In the genomic region with DNA sequence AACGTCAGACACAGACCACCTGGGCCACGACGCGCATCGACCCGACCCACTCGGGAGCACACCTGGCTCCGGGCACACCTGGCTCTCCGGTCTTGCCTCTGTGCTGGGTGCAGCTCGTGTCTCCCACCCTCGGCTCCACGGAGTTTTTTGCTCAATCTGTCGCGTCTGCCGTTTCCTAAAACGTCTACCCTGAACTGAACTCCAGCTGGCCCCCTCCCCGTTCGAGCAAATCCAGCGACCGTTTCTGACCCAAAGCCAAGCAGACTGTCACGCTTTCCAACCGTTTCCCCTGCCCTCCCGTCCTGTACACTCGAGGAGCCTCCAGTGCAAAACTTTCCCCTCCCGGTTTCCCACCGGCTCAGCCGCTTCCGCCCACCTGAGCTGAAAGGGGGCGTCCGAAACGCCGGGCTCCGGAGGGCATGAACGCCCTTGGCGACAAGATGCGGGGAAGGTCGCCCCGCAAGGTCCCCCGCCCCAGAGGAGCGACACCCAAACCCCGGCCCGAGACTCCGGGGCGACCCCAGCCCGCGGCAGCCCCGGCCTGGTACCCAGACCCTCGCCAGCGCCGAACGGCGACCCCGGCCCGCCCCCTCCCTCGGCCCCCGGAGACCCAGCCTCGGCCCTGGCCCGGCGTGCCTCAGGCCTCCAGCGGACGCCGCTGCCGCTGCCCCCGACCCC, we compare ENCODE assay signal across 8 cellular contexts. TPM values are rescaled to one million over a fixed set of nuclear protein-coding genes. Genes with fewer than 3 reads are reported as not detected.
DNase-seq lines count a peak whose midpoint lies in the region; ATAC-seq and TF ChIP-seq lines count a peak whose summit lies in the region.

No MANE protein-coding gene starts in this region.

- no peak for ATAC-seq in Right ventricle myocardium inferior
- peak; percentile 5 for ATAC-seq in IMR-90 (ENCODE audit: low read depth)
- peak; percentile 18 to 40 for ATAC-seq in activated T-cell treated with anti-CD3 and anti-CD28 coated beads, Interleukin-2, amount 50 U/mL, for 72 hours (replicated peaks in 1 of 2)

- peak overlapping the region; percentile 76 for H3K23ac ChIP-seq in IMR-90 (ENCODE audit: low read depth, low read length)
- no peak overlapping the region for H3K23ac ChIP-seq in trophoblast cell (ENCODE audit: low read length)

- H2BK120ac ChIP-seq in IMR-90 (ENCODE audit: low read depth, low read length), result peak overlapping the region; percentile 18; the same call in 1 of the 2 replicates
- peak overlapping the region; percentile 46 for H2BK120ac ChIP-seq in trophoblast cell (ENCODE audit: insufficient read depth, low read length, poor library complexity)

- H3K9me1 ChIP-seq in IMR-90 (ENCODE audit: insufficient read depth, low read length), result peaks cover 11% of the 10 kb centered on the region; the same call in 1 of the 2 replicates

- H2BK5ac ChIP-seq in IMR-90 (ENCODE audit: low read depth, low read length, poor library complexity, severe bottlenecking), result peak overlapping the region; percentile 9
- peak overlapping the region; percentile 52 for H2BK5ac ChIP-seq in trophoblast cell (ENCODE audit: low read depth, low read length, poor library complexity)

- no peaks in the 10 kb centered on the region for H3K27me3 ChIP-seq in IMR-90 (ENCODE audit: control insufficient read depth, insufficient read depth, low read length)
- H3K27me3 ChIP-seq in trophoblast cell (ENCODE audit: insufficient read depth, low read length), result no peaks in the 10 kb centered on the region

- DNase-seq in Right ventricle myocardium inferior (ENCODE audit: missing footprints) (peak; percentile 65), cardiac septum (ENCODE audit: low spot score) (no peak), IMR-90 (no peak), glomerular visceral epithelial cell (ENCODE audit: extremely low spot score) (peak; percentile 16), trophoblast cell (no peak), COR-L47 (lab: John Stamatoyannopoulos, UW) (no peak), NCI-H187 treated with DMSO at 0.1 percent for 48 hours (lab: John Stamatoyannopoulos, UW) (no peak)
- peak; percentile 33 to 35 for DNase-seq in activated T-cell treated with anti-CD3 and anti-CD28 coated beads, Interleukin-2, amount 50 U/mL, for 72 hours

- TF ChIP-seq CTCF in IMR-90 (conservative IDR thresholded peaks at IDR 0.05; ENCODE audit: low read depth, low read length), result no peak

- no peaks in the 10 kb centered on the region for H3K9me3 Mint-ChIP-seq in activated T-cell treated with anti-CD3 and anti-CD28 coated beads, Interleukin-2, amount 50 U/mL, for 72 hours

- peaks cover 0 to 4% of the 10 kb centered on the region in 2 donors for H3K36me3 Mint-ChIP-seq in activated T-cell treated with anti-CD3 and anti-CD28 coated beads, Interleukin-2, amount 50 U/mL, for 72 hours (ENCODE audit: insufficient read depth in 2 of 2)

- H3K9ac ChIP-seq in IMR-90 (ENCODE audit: low read depth, low read length) (peak overlapping the region; percentile 75), trophoblast cell (ENCODE audit: low read length) (peak overlapping the region; percentile 7)

- H3K36me3 ChIP-seq in IMR-90 (ENCODE audit: control insufficient read depth, insufficient read depth, low read length), result 0 out of 2 replicates have a peak, but pooled peaks cover 1% of the 10 kb centered on the region
- H3K36me3 ChIP-seq in trophoblast cell (ENCODE audit: control insufficient read depth in 1 of 2, insufficient read depth in 2 of 2, low read length in 2 of 2), result no peaks in the 10 kb centered on the region

- peak overlapping the region; percentile 89 for H2AFZ ChIP-seq in IMR-90 (replicated peaks; ENCODE audit: low read length, poor library complexity)
- peak overlapping the region; percentile 75 for H2AFZ ChIP-seq in trophoblast cell (ENCODE audit: insufficient read depth, low read length, poor library complexity)

- H2BK15ac ChIP-seq in IMR-90 (ENCODE audit: low read depth, low read length), result no peak overlapping the region

- peak overlapping the region; percentile 58 for H2BK12ac ChIP-seq in trophoblast cell (ENCODE audit: low read length)

- peaks cover 33% of the 10 kb centered on the region; the same call in 1 of the 2 replicates for H4K20me1 ChIP-seq in IMR-90 (ENCODE audit: insufficient read depth, low read length)

- peak overlapping the region; percentile 57 for H3K27ac ChIP-seq in IMR-90 (ENCODE audit: insufficient read depth, low read length)
- H3K27ac ChIP-seq in trophoblast cell (ENCODE audit: low read depth, low read length), result no peak overlapping the region

- no peak overlapping the region for H3K18ac ChIP-seq in IMR-90 (ENCODE audit: low read depth, low read length)
- H3K18ac ChIP-seq in trophoblast cell (ENCODE audit: low read length), result peak overlapping the region; percentile 89

- H3K4me1 ChIP-seq in IMR-90 (ENCODE audit: control insufficient read depth, insufficient read depth, low read length) (peaks cover 9% of the 10 kb centered on the region), trophoblast cell (ENCODE audit: control insufficient read depth in 1 of 2, insufficient read depth in 2 of 2, low read length in 2 of 2) (peaks cover 9 to 13% of the 10 kb centered on the region in 2 experiments)

- H4K91ac ChIP-seq in IMR-90 (ENCODE audit: insufficient read depth, low read depth, low read length) (peak overlapping the region; percentile 33; the same call in 1 of the 2 replicates), trophoblast cell (ENCODE audit: low read depth, low read length) (peak overlapping the region; percentile 42)

- peak overlapping the region; percentile 44 for H4K12ac ChIP-seq in trophoblast cell (ENCODE audit: low read depth, low read length)

- CTCF ChIA-PET in IMR-90 (lab: Yijun Ruan, JAX), result interaction anchor here (0.5 to 2.0 kb wide), 2 partner anchors 11 to 112 kb away, joined by 5 to 7 read pairs; no protein-coding TSS in a partner anchor

- H3K14ac ChIP-seq in IMR-90 (replicated peaks; ENCODE audit: low read depth, low read length) (peak overlapping the region; percentile 48), trophoblast cell (ENCODE audit: low read length) (peak overlapping the region; percentile 79)

- H2BK20ac ChIP-seq in IMR-90 (ENCODE audit: low read depth, low read length), result no peak overlapping the region; the same call in 1 of the 2 replicates

- H3K79me2 ChIP-seq in trophoblast cell (ENCODE audit: control insufficient read depth, insufficient read depth, low read length, poor library complexity), result peaks cover 6% of the 10 kb centered on the region

- peaks cover 65% of the 10 kb centered on the region for H3K27me3 Mint-ChIP-seq in activated T-cell treated with anti-CD3 and anti-CD28 coated beads, Interleukin-2, amount 50 U/mL, for 72 hours (ENCODE audit: low read depth)

- 0% methylated on average over 21 of the region's 64 CpGs; no CpG with 5 or more reads in 1 of the 2 experiments for WGBS in IMR-90 (ENCODE audit: extremely low coverage in 2 of 2, insufficient read length in 1 of 2), 2 experiments
- WGBS in trophoblast cell (ENCODE audit: extremely low coverage, insufficient coverage, insufficient read length), result no CpG with 5 or more reads among the region's 64 CpGs

- no peak overlapping the region for H3K27ac Mint-ChIP-seq in activated T-cell treated with anti-CD3 and anti-CD28 coated beads, Interleukin-2, amount 50 U/mL, for 72 hours

- H3K9me3 ChIP-seq in IMR-90 (ENCODE audit: control insufficient read depth, insufficient read depth, low read length) (no peaks in the 10 kb centered on the region), trophoblast cell (ENCODE audit: insufficient read depth, low read depth, low read length) (no peaks in the 10 kb centered on the region)

- H3K4me2 ChIP-seq in IMR-90 (ENCODE audit: low read depth, low read length) (peak overlapping the region; percentile 91), trophoblast cell (ENCODE audit: low read length) (peak overlapping the region; percentile 97)

- H4K8ac ChIP-seq in IMR-90 (ENCODE audit: low read depth in 2 of 2, low read length in 2 of 2) (peak overlapping the region in 1 of 2 experiments; percentile 23; a peak in 1 of 4 replicates), trophoblast cell (ENCODE audit: low read depth, low read length) (peak overlapping the region; percentile 53)

- peak overlapping the region; percentile 54; the same call in 1 of the 2 replicates for H3K56ac ChIP-seq in IMR-90 (ENCODE audit: extremely low read depth, insufficient read depth, low read length)

- peak overlapping the region; percentile 90 for H2AK9ac ChIP-seq in IMR-90 (replicated peaks; ENCODE audit: low read depth, low read length, poor library complexity)

- peaks cover 30 to 47% of the 10 kb centered on the region in 2 experiments for H3K79me1 ChIP-seq in IMR-90 (ENCODE audit: low read depth in 1 of 2, low read length in 2 of 2)
- peaks cover 9% of the 10 kb centered on the region for H3K79me1 ChIP-seq in trophoblast cell (ENCODE audit: low read length)

- H3K4ac ChIP-seq in IMR-90 (ENCODE audit: low read depth, low read length), result peak overlapping the region; percentile 76
- H3K4ac ChIP-seq in trophoblast cell (ENCODE audit: low read depth, low read length), result peak overlapping the region; percentile 67

- intact Hi-C loops in Right ventricle myocardium inferior (cut with DNase I) (loop anchor here (2.0 to 5.0 kb wide), 3 partner anchors 45 to 105 kb away; no protein-coding TSS in a partner anchor), cardiac septum (cut with DNase I) (loop anchor here (2.0 to 5.0 kb wide), 3 partner anchors 19 to 111 kb away; no protein-coding TSS in a partner anchor), IMR-90 (cut with micrococcal nuclease) (loop anchor here (1.0 to 5.0 kb wide), 3 partner anchors 51 to 112 kb away; no protein-coding TSS in a partner anchor)

- peaks cover 22% of the 10 kb centered on the region for H3K4me1 Mint-ChIP-seq in activated T-cell treated with anti-CD3 and anti-CD28 coated beads, Interleukin-2, amount 50 U/mL, for 72 hours (ENCODE audit: low read depth)

- POLR2A ChIA-PET in IMR-90 (lab: Charles Lee; ENCODE audit: unreplicated experiment), result no interaction called here

- peak overlapping the region; percentile 95 for H3K4me3 ChIP-seq in IMR-90 (ENCODE audit: insufficient read depth, low read depth, low read length)
- H3K4me3 ChIP-seq in trophoblast cell (ENCODE audit: low read depth, low read length), result peak overlapping the region; percentile 85

- peak overlapping the region; percentile 94 to 95 for H3K4me3 Mint-ChIP-seq in activated T-cell treated with anti-CD3 and anti-CD28 coated beads, Interleukin-2, amount 50 U/mL, for 72 hours

- dilution Hi-C loops in IMR-90 (cut with HindIII; ENCODE audit: low sequenced_read_pairs, unreplicated experiment), result no loop called here

- no TSS peak for BruUV-seq in IMR-90 (replicated peaks; lab: Mats Ljungman, UMichigan)

- in situ Hi-C loops in IMR-90 (cut with MboI; ENCODE audit: low sequenced_read_pairs), result no loop called here

- TF ChIP-seq POLR2A in IMR-90 (IDR thresholded peaks at IDR 0.05; ENCODE audit: low read depth, low read length), result no peak

- peak overlapping the region; percentile 0; the same call in 1 of the 2 replicates for H2AK5ac ChIP-seq in IMR-90 (ENCODE audit: low read depth, low read length)
- H2AK5ac ChIP-seq in trophoblast cell (ENCODE audit: low read length), result no peak overlapping the region

- no peak overlapping the region for H4K5ac ChIP-seq in IMR-90 (ENCODE audit: low read depth, low read length)

- no peak for TF ChIP-seq RAD21 in IMR-90 (IDR thresholded peaks at IDR 0.05; ENCODE audit: low read length)

RNA-seq across cellular contexts. Expression of a gene that starts 0.6 kb away (rescaled TPM):
- total RNA-seq in Right ventricle myocardium inferior, result 30.3 TPM
- total RNA-seq in cardiac septum, result 24.9 TPM
- total RNA-seq in IMR-90 (2012; rRNA removed), result 14.2 TPM in 2 replicates
- 34.5 and 34.8 TPM in 2 replicates for polyA plus RNA-seq in IMR-90 (2012; rRNA removed)
- polyA plus RNA-seq in IMR-90 (2012; cell fraction: cytosol; rRNA removed), result 13.5 and 24.2 TPM in 2 replicates
- 74.6 and 95.8 TPM in 2 replicates for polyA plus RNA-seq in IMR-90 (2012; cell fraction: nucleus; rRNA removed; ENCODE audit: low replicate concordance)
- 1 to 10 TPM; 1.4 to 2.0 TPM for total RNA-seq in activated T-cell treated with anti-CD3 and anti-CD28 coated beads, Interleukin-2, amount 50 U/mL, for 72 hours
- polyA plus RNA-seq in trophoblast cell (2013), result 35.4 and 38.4 TPM in 2 replicates

Comparison
In these comparisons a context has a peak if more than half of its experiments do, and no peak if none do; other contexts are left out.
1. DNase-seq: peak in Right ventricle myocardium inferior (single experiment), activated T-cell treated with anti-CD3 and anti-CD28 coated beads, Interleukin-2, amount 50 U/mL, for 72 hours (2 of 2) and glomerular visceral epithelial cell (single experiment); none in cardiac septum (single experiment), IMR-90 (single experiment), trophoblast cell (0 of 2), COR-L47 (single experiment) and NCI-H187 treated with DMSO at 0.1 percent for 48 hours (single experiment).